In genomic region chr1:203486618-203487370, GRCh38 we compare ENCODE assay signal across 9 cellular contexts. TPM values are rescaled to one million over a fixed set of nuclear protein-coding genes. Genes with fewer than 3 reads are reported as not detected.
DNase-seq lines count a peak whose midpoint lies in the region; ATAC-seq and TF ChIP-seq lines count a peak whose summit lies in the region.
"Had no signal": no experiment of that assay in that cellular context is flagged by ENCODE, and none has a peak within 500 bp of the region (broad histone marks: within the 10 kb centered on the region; RNA-seq: fewer than 3 reads in every experiment).

No MANE protein-coding gene starts in this region.

- H3K4me3 ChIP-seq in Panc1 (ENCODE audit: low read depth in 2 of 2, low read length in 2 of 2) (no peak overlapping the region), esophagus muscularis mucosa (peak overlapping the region; percentile 31 to 52 (median 33)), osteoblast (ENCODE audit: insufficient read depth, low read length) (peak overlapping the region; percentile 72)

- no peaks in the 10 kb centered on the region for H3K79me2 ChIP-seq in osteoblast (ENCODE audit: insufficient read depth, low read length)

- TF ChIP-seq CTCF in CD14-positive monocyte (IDR thresholded peaks at IDR 0.05) (no peak), Panc1 (IDR thresholded peaks at IDR 0.05) (no peak), esophagus muscularis mucosa (IDR thresholded peaks at IDR 0.05) (no peak), osteoblast (IDR thresholded peaks at IDR 0.05; ENCODE audit: extremely low read depth, low read depth, low read length) (no peak)

- no peak for TF ChIP-seq POLR2A in esophagus muscularis mucosa (IDR thresholded peaks at IDR 0.05; ENCODE audit: low read depth)

- no peaks in the 10 kb centered on the region for H3K36me3 Mint-ChIP-seq in CD14-positive monocyte

- in situ Hi-C loops in Panc1 (cut with HindIII; ENCODE audit: low pct_unique_long_range_greater_than_20kb, low sequenced_read_pairs): no loop called here

- peaks cover 6% of the 10 kb centered on the region for H3K27me3 ChIP-seq in Panc1 (ENCODE audit: control insufficient read depth, insufficient read depth, low read length)
- no peaks in the 10 kb centered on the region for H3K27me3 ChIP-seq in esophagus muscularis mucosa
- peaks cover 20% of the 10 kb centered on the region for H3K27me3 ChIP-seq in osteoblast (ENCODE audit: insufficient read depth, low read length)

- H3K36me3 ChIP-seq in Panc1 (ENCODE audit: control insufficient read depth, insufficient read depth, low read length): no peaks in the 10 kb centered on the region
- H3K36me3 ChIP-seq in esophagus muscularis mucosa: peaks cover 0 to 64% (median 34%) of the 10 kb centered on the region in 4 donors
- H3K36me3 ChIP-seq in osteoblast (ENCODE audit: insufficient read depth, low read length): no peaks in the 10 kb centered on the region

- WGBS in esophagus muscularis mucosa: 81% methylated on average over 28 of the region's 28 CpGs

- H3K9me3 Mint-ChIP-seq in CD14-positive monocyte: no peaks in the 10 kb centered on the region

- 0 out of 2 replicates have a peak, but pooled peaks have one; percentile 5 for ATAC-seq in Panc1

- H3K4me1 ChIP-seq in Panc1 (ENCODE audit: control insufficient read depth, insufficient read depth, low read length) (no peaks in the 10 kb centered on the region), esophagus muscularis mucosa (peaks cover 23 to 75% (median 72%) of the 10 kb centered on the region in 4 donors), osteoblast (ENCODE audit: insufficient read depth, low read length) (peaks cover 9% of the 10 kb centered on the region)

- TF ChIP-seq EP300 in esophagus muscularis mucosa (IDR thresholded peaks at IDR 0.05): no peak

- DNase-seq in CD14-positive monocyte (ENCODE audit: low spot score) (no peak), Panc1 (ENCODE audit: low read depth, low spot score) (no peak), esophagus muscularis mucosa (ENCODE audit: extremely low spot score) (no peak), osteoblast (ENCODE audit: insufficient read length, low spot score, missing footprints) (no peak), NK-92 (lab: John Stamatoyannopoulos, UW; ENCODE audit: unreplicated experiment) (no peak)
- no peak for DNase-seq in stimulated activated naive CD4-positive, alpha-beta T cell treated with Interleukin-2 at 50 U/mL for 16 hours (lab: John Stamatoyannopoulos, UW)
- no peak for DNase-seq in effector CD4-positive, alpha-beta T cell
- DNase-seq in stimulated activated CD4-positive, alpha-beta T cell treated with anti-CD3 and anti-CD28 coated beads, Interleukin-4, amount 100 ng/mL, for 1 hour: no peak

- peak overlapping the region; percentile 97 for H2AFZ ChIP-seq in osteoblast (ENCODE audit: low read length)

- no peak overlapping the region for H3K4me3 Mint-ChIP-seq in CD14-positive monocyte

- POLR2A ChIA-PET in Panc1 (lab: Charles Lee): no interaction called here

- peak overlapping the region in 4 of 7 donors; percentile 48 to 85 (median 59) for H3K27ac Mint-ChIP-seq in CD14-positive monocyte

- BruUV-seq in Panc1 (replicated peaks; lab: Mats Ljungman, UMichigan): no TSS peak

- CTCF ChIA-PET in Panc1 (lab: Charles Lee): interaction anchor here (2.3 kb wide), 1 partner anchor 147 kb away, joined by 11 read pairs; no protein-coding TSS in a partner anchor

- no peaks in the 10 kb centered on the region for H4K20me1 ChIP-seq in osteoblast (ENCODE audit: insufficient read depth, low read length)

- intact Hi-C loops in CD14-positive monocyte (cut with micrococcal nuclease): loop anchor here (1.0 to 5.0 kb wide), 4 partner anchors 118 to 214 kb away; no protein-coding TSS in a partner anchor
- intact Hi-C loops in Panc1 (cut with micrococcal nuclease; ENCODE audit: unreplicated experiment): loop anchor here (1.0 kb wide), 1 partner anchor 146 kb away; no protein-coding TSS in a partner anchor
- intact Hi-C loops in esophagus muscularis mucosa (cut with DNase I): loop anchor here (1.0 to 10.0 kb wide), 5 partner anchors 44 to 214 kb away; no protein-coding TSS in a partner anchor

- no peak overlapping the region for H3K27ac ChIP-seq in Panc1 (ENCODE audit: low read length)
- peak overlapping the region; percentile 78 to 94 (median 86) for H3K27ac ChIP-seq in esophagus muscularis mucosa (replicated peaks in 1 of 4)
- peak overlapping the region; percentile 64 for H3K27ac ChIP-seq in osteoblast (ENCODE audit: low read depth, low read length)

- H3K4me1 Mint-ChIP-seq in CD14-positive monocyte: peaks cover 24% of the 10 kb centered on the region

- H3K4me2 ChIP-seq in osteoblast (ENCODE audit: insufficient read depth, low read length): peak overlapping the region; percentile 71

- H3K9me3 ChIP-seq in Panc1 (ENCODE audit: control insufficient read depth, insufficient read depth, low read depth, low read length) (no peaks in the 10 kb centered on the region), esophagus muscularis mucosa (no peaks in the 10 kb centered on the region), osteoblast (ENCODE audit: low read depth, low read length) (no peaks in the 10 kb centered on the region)

- peaks cover 0 to 11% (median 7%) of the 10 kb centered on the region in 3 donors for H3K27me3 Mint-ChIP-seq in CD14-positive monocyte (ENCODE audit: low read depth in 3 of 3)

RNA-seq across cellular contexts. Expression of gene OPTC, which starts 7.2 kb away (rescaled TPM):
- not detected for polyA plus RNA-seq in CD14-positive monocyte
- total RNA-seq in Panc1 (2021; ENCODE audit: unreplicated experiment) (not detected), esophagus muscularis mucosa (not detected), osteoblast (not detected in 2 replicates)
- not detected for polyA plus RNA-seq in Panc1 (2012; ENCODE audit: insufficient read length)
- total RNA-seq: myocyte had no signal

RNA-seq across cellular contexts. Expression of gene PRELP, which starts 11.2 kb away (rescaled TPM):
- polyA plus RNA-seq in CD14-positive monocyte: not detected
- total RNA-seq in Panc1 (2021; ENCODE audit: unreplicated experiment) (not detected), esophagus muscularis mucosa (100 to 1,000 TPM; 100 to 186 (median 165) TPM), osteoblast (0.29 and 0.36 TPM in 2 replicates)
- polyA plus RNA-seq in Panc1 (2012; ENCODE audit: insufficient read length): not detected

Comparison
In these comparisons a context has a peak if more than half of its experiments do, and no peak if none do; other contexts are left out.
1. H3K4me3 ChIP-seq: peak in esophagus muscularis mucosa (4 of 4) and osteoblast (single experiment); none in Panc1 (0 of 2).
2. RNA of gene PRELP, which starts 11.2 kb away (total RNA-seq): 100 to 186 TPM in esophagus muscularis mucosa; 0.29 to 0.36 TPM in osteoblast and not detected in Panc1 (single experiment); every median in the first group is over 10 times any median in the second.